ENCODE assay signal across 15 cellular contexts in the genomic region with DNA sequence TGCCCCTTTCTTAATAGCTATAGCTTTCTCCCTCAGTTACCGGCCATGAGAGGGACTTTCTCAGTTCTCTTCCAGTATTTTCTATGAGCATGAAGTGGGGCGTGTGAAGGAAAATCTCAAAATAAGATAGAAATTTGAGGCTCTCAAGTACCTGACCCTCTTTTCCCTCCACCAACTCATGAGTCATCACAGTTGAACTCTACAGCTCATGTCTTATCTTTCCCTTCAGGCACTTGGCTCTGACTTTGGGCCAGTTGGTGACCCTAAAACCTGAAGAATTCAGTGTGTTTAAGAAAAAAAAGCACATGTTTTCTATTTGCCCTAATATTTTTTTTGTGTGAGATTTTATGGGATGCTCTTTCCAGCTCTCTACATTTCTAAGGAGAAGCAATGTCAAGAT.
"Had no signal": no experiment of that assay in that cellular context is flagged by ENCODE, and none has a peak within 500 bp of the region (broad histone marks: within the 10 kb centered on the region; RNA-seq: fewer than 3 reads in every experiment).

No MANE protein-coding gene starts in this region.

- DNase-seq: dorsolateral prefrontal cortex; effector CD8-positive, alpha-beta T cell; gastrocnemius medialis; glutamatergic neuron; islet precursor cell; mammary epithelial cell; naive thymus-derived CD4-positive, alpha-beta T cell; nephron progenitor cell; psoas muscle; retina; right lobe of liver; stimulated activated CD4-positive, alpha-beta T cell treated with anti-CD3 and anti-CD28 coated beads, Interleukin-4, amount 100 ng/mL, for 1 hour; stimulated activated CD8-positive, alpha-beta memory T cell treated with anti-CD3 and anti-CD28 coated beads, Interleukin-4, amount 100 ng/mL, for 48 hours; stimulated activated naive CD8-positive, alpha-beta T cell treated with anti-CD3 and anti-CD28 coated beads, Interleukin-15, Interleukin-2, amounts not matched to agents 100 U/mL and 50 U/mL, for 24 hours; thyroid gland had no signal
